ENCODE assay signal across 17 cellular contexts in genomic region chr11:76131142-76131541, GRCh38.
DNase-seq lines count a peak whose midpoint lies in the region; ATAC-seq and TF ChIP-seq lines count a peak whose summit lies in the region.
"Had no signal": no experiment of that assay in that cellular context is flagged by ENCODE, and none has a peak within 500 bp of the region (broad histone marks: within the 10 kb centered on the region; RNA-seq: fewer than 3 reads in every experiment).

No MANE protein-coding gene starts in this region.

- H3K4me1 ChIP-seq in ascending aorta (peaks cover 0 to 12% of the 10 kb centered on the region in 2 donors), gastroesophageal sphincter (peaks cover 4 to 32% (median 8%) of the 10 kb centered on the region in 3 donors), parathyroid adenoma (peaks cover 25% of the 10 kb centered on the region), upper lobe of right lung (peaks cover 22% of the 10 kb centered on the region)

- ATAC-seq in gastroesophageal sphincter (no peak), upper lobe of right lung (no peak)
- ATAC-seq: activated CD8-positive, alpha-beta T cell treated with anti-CD3 and anti-CD28 coated beads for 36 hours; activated T-cell treated with anti-CD3 and anti-CD28 coated beads, Interleukin-2, amount 50 U/mL, for 72 hours had no signal

- TF ChIP-seq EP300 in gastroesophageal sphincter (IDR thresholded peaks at IDR 0.05): no peak

- no peaks in the 10 kb centered on the region for H3K36me3 ChIP-seq in ascending aorta
- H3K36me3 ChIP-seq in gastroesophageal sphincter: peaks cover 0 to 15% of the 10 kb centered on the region in 2 donors
- no peaks in the 10 kb centered on the region for H3K36me3 ChIP-seq in parathyroid adenoma (ENCODE audit: control insufficient read depth, insufficient read depth, low read length)
- H3K36me3 ChIP-seq in upper lobe of right lung: no peaks in the 10 kb centered on the region

- TF ChIP-seq POLR2A in gastroesophageal sphincter (IDR thresholded peaks at IDR 0.05): no peak

- H3K9me3 ChIP-seq in ascending aorta (no peaks in the 10 kb centered on the region), gastroesophageal sphincter (no peaks in the 10 kb centered on the region), parathyroid adenoma (ENCODE audit: control insufficient read depth, low read length) (no peaks in the 10 kb centered on the region), upper lobe of right lung (no peaks in the 10 kb centered on the region)

- H3K27me3 ChIP-seq in ascending aorta: no peaks in the 10 kb centered on the region
- H3K27me3 ChIP-seq in gastroesophageal sphincter: no peaks in the 10 kb centered on the region
- no peaks in the 10 kb centered on the region for H3K27me3 ChIP-seq in parathyroid adenoma (ENCODE audit: control insufficient read depth, insufficient read depth, low read length)
- H3K27me3 ChIP-seq in upper lobe of right lung: no peaks in the 10 kb centered on the region

- H3K27ac ChIP-seq in ascending aorta (peak overlapping the region; percentile 62 to 65), gastroesophageal sphincter (peak overlapping the region in 3 of 4 donors; percentile 14 to 52 (median 25)), parathyroid adenoma (peak overlapping the region; percentile 72), upper lobe of right lung (peak overlapping the region; percentile 48)

- no peak for TF ChIP-seq CTCF in ascending aorta (IDR thresholded peaks at IDR 0.05)
- no peak for TF ChIP-seq CTCF in gastroesophageal sphincter (IDR thresholded peaks at IDR 0.05)
- TF ChIP-seq CTCF in parathyroid adenoma (IDR thresholded peaks at IDR 0.05): no peak
- TF ChIP-seq CTCF in upper lobe of right lung (IDR thresholded peaks at IDR 0.05): no peak

- H3K9ac ChIP-seq in parathyroid adenoma: no peak overlapping the region

- DNase-seq in ascending aorta (ENCODE audit: low spot score in 2 of 2) (no peak), upper lobe of right lung (no peak), SIG-M5 (lab: John Stamatoyannopoulos, UW) (no peak), NCI-H2029 treated with DMSO at 0.1 percent for 48 hours (lab: John Stamatoyannopoulos, UW) (no peak), NCI-H1092 treated with DMSO at 0.1 percent for 48 hours (lab: John Stamatoyannopoulos, UW) (no peak)
- DNase-seq: activated CD8-positive, alpha-beta T cell treated with anti-CD3 and anti-CD28 coated beads for 36 hours; activated naive CD8-positive, alpha-beta T cell treated with anti-CD3 and anti-CD28 coated beads for 36 hours; activated T-cell treated with anti-CD3 and anti-CD28 coated beads, Interleukin-2, amount 50 U/mL, for 72 hours; effector memory CD4-positive, alpha-beta T cell; hippocampal formation; NCI-H2029; NCI-H524; SHP77 treated with DMSO at 0.1 percent for 48 hours; stimulated activated naive CD4-positive, alpha-beta T cell; T-helper 2 cell had no signal

- no peak overlapping the region for H2AFZ ChIP-seq in parathyroid adenoma

- intact Hi-C loops in ascending aorta (cut with DNase I) (no loop called here), upper lobe of right lung (cut with DNase I) (no loop called here)

- no peaks in the 10 kb centered on the region for H3K79me2 ChIP-seq in parathyroid adenoma

- WGBS in gastroesophageal sphincter (ENCODE audit: low coverage in 1 of 2), 2 donors: 52% methylated on average over 2 of the region's 2 CpGs; no CpG with 5 or more reads in 1 of the 2 donors

- H3K4me3 ChIP-seq in ascending aorta (no peak overlapping the region), gastroesophageal sphincter (no peak overlapping the region), parathyroid adenoma (ENCODE audit: low read depth, low read length) (peak overlapping the region; percentile 22), upper lobe of right lung (no peak overlapping the region)

- no peak overlapping the region for H3K4me2 ChIP-seq in parathyroid adenoma (ENCODE audit: low read length)
